1 cellular context compared by ENCODE assay signal in genomic region chr7:150565239-150565638, GRCh38.
TF ChIP-seq lines count a peak whose summit lies in the region.

No MANE protein-coding gene starts in this region.

TF ChIP-seq in GM23338, 12 proteins besides CTCF, POLR2A, EP300 and RAD21:
- TF ChIP-seq STAT1 (IDR thresholded peaks at IDR 0.05; ENCODE audit: unreplicated experiment) (no peak), ZNF331 (CRISPR knock-in tag; IDR thresholded peaks at IDR 0.05; ENCODE audit: low read depth) (no peak), CREB1 (CRISPR knock-in tag; IDR thresholded peaks at IDR 0.05; ENCODE audit: low read depth) (no peak)
